In the genomic region with DNA sequence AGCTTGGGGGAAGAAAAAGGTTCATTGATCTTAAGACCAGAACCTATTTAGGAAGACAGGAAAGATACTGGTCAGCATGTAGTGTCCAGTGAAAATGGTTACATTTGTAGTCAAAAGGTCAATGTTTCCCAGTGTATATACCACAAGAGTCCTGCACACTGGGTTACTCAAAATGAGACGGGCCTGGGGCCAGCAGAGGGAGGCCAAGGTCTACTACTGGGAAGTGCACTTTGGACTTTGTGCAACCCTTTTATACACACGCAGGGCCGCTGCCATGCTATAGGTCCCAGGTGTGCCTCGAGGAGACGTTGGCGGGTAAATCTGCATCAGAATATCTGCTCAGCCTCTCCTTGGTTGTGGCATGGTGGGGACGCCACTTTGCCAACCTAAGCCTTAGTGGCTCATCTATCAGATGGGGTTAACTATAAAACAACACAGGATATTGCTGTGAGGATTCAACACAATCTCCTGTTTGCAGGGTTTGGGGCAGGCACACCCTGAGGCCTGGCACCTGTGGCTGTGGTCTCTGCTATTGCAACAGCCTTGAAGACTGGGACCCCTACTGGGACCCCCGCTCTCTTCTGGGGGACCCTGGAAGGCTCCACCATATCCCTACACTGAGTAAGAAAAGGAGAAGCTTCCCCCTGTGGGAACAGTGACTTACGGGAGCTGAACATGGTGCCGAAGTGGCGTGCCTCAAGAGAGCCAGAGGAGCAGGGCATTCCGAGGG, we compare ENCODE assay signal across 17 cellular contexts. TPM values are rescaled to one million over a fixed set of nuclear protein-coding genes. Genes with fewer than 3 reads are reported as not detected.
DNase-seq lines count a peak whose midpoint lies in the region; ATAC-seq and TF ChIP-seq lines count a peak whose summit lies in the region.
"Had no signal": no experiment of that assay in that cellular context is flagged by ENCODE, and none has a peak within 500 bp of the region (broad histone marks: within the 10 kb centered on the region; RNA-seq: fewer than 3 reads in every experiment).

No MANE protein-coding gene starts in this region.

- DNase-seq in activated CD4-positive, alpha-beta memory T cell treated with anti-CD3 and anti-CD28 coated beads for 36 hours, result peak; percentile 5
- DNase-seq in activated CD4-positive, alpha-beta memory T cell treated with anti-CD3 and anti-CD28 coated beads, Interleukin-2, amount 10 ng/mL, durations not matched to agents 7 days and 5 days, result no peak
- DNase-seq in SW480 (ENCODE audit: low spot score) (peak; percentile 81), kidney tubule cell (ENCODE audit: low spot score) (peak; percentile 22), testis (peak; percentile 55), SKM-1 treated with dmso at 0.1 percent for 144 hours (lab: John Stamatoyannopoulos, UW; ENCODE audit: unreplicated experiment) (no peak)
- DNase-seq in naive thymus-derived CD8-positive, alpha-beta T cell, result no peak
- DNase-seq: activated naive CD8-positive, alpha-beta T cell treated with anti-CD3 and anti-CD28 coated beads, Interleukin-2, amount 50 U/mL, for 24 hours; EL; mammary epithelial cell; NCI-H1092; NCI-H69; retina; T-cell had no signal

- peaks cover 13% of the 10 kb centered on the region for H3K4me1 ChIP-seq in testis

- H3K4me1 Mint-ChIP-seq in activated CD4-positive, alpha-beta memory T cell treated with anti-CD3 and anti-CD28 coated beads for 36 hours (ENCODE audit: low read depth), result peaks cover 2% of the 10 kb centered on the region
- H3K4me1 Mint-ChIP-seq in activated CD4-positive, alpha-beta memory T cell treated with anti-CD3 and anti-CD28 coated beads, Interleukin-2, amount 10 ng/mL, durations not matched to agents 7 days and 5 days, result peaks cover 25% of the 10 kb centered on the region
- H3K4me1 Mint-ChIP-seq in naive thymus-derived CD8-positive, alpha-beta T cell, result peaks cover 0 to 5% (median 0%) of the 10 kb centered on the region in 4 donors
- H3K4me1 Mint-ChIP-seq: activated naive CD8-positive, alpha-beta T cell treated with anti-CD3 and anti-CD28 coated beads, Interleukin-2, amount 50 U/mL, for 24 hours; T-cell had no signal

- peaks cover 7% of the 10 kb centered on the region for H3K9me3 Mint-ChIP-seq in activated CD4-positive, alpha-beta memory T cell treated with anti-CD3 and anti-CD28 coated beads for 36 hours
- H3K9me3 Mint-ChIP-seq in activated CD4-positive, alpha-beta memory T cell treated with anti-CD3 and anti-CD28 coated beads, Interleukin-2, amount 10 ng/mL, durations not matched to agents 7 days and 5 days, result no peaks in the 10 kb centered on the region
- H3K9me3 Mint-ChIP-seq in naive thymus-derived CD8-positive, alpha-beta T cell, result peaks cover 0 to 27% (median 6%) of the 10 kb centered on the region in 9 donors

- peaks cover 17% of the 10 kb centered on the region for H3K27me3 Mint-ChIP-seq in activated CD4-positive, alpha-beta memory T cell treated with anti-CD3 and anti-CD28 coated beads for 36 hours
- H3K27me3 Mint-ChIP-seq in activated CD4-positive, alpha-beta memory T cell treated with anti-CD3 and anti-CD28 coated beads, Interleukin-2, amount 10 ng/mL, durations not matched to agents 7 days and 5 days, result peaks cover 26% of the 10 kb centered on the region
- peaks cover 14 to 28% (median 21%) of the 10 kb centered on the region in 5 donors for H3K27me3 Mint-ChIP-seq in naive thymus-derived CD8-positive, alpha-beta T cell

- H3K27me3 ChIP-seq in testis, result no peaks in the 10 kb centered on the region
- H3K27me3 ChIP-seq: heart left ventricle had no signal

- TF ChIP-seq CTCF in testis (IDR thresholded peaks at IDR 0.05), result no peak

- H3K36me3 Mint-ChIP-seq in activated CD4-positive, alpha-beta memory T cell treated with anti-CD3 and anti-CD28 coated beads for 36 hours, result no peaks in the 10 kb centered on the region
- no peaks in the 10 kb centered on the region for H3K36me3 Mint-ChIP-seq in activated CD4-positive, alpha-beta memory T cell treated with anti-CD3 and anti-CD28 coated beads, Interleukin-2, amount 10 ng/mL, durations not matched to agents 7 days and 5 days (ENCODE audit: low read depth)
- H3K36me3 Mint-ChIP-seq in naive thymus-derived CD8-positive, alpha-beta T cell, result peaks cover 0 to 17% (median 0%) of the 10 kb centered on the region in 3 donors
- H3K36me3 Mint-ChIP-seq: T-cell had no signal

- H3K4me3 ChIP-seq in testis, result no peak overlapping the region
- H3K4me3 ChIP-seq: heart left ventricle, thoracic aorta had no signal

- H3K27ac ChIP-seq in testis, result no peak overlapping the region
- H3K27ac ChIP-seq: heart left ventricle, thoracic aorta had no signal

- no peak overlapping the region for H3K4me3 Mint-ChIP-seq in activated CD4-positive, alpha-beta memory T cell treated with anti-CD3 and anti-CD28 coated beads for 36 hours
- H3K4me3 Mint-ChIP-seq in activated CD4-positive, alpha-beta memory T cell treated with anti-CD3 and anti-CD28 coated beads, Interleukin-2, amount 10 ng/mL, durations not matched to agents 7 days and 5 days, result no peak overlapping the region
- H3K4me3 Mint-ChIP-seq in naive thymus-derived CD8-positive, alpha-beta T cell, result peak overlapping the region in 1 of 10 donors; percentile 29
- H3K4me3 Mint-ChIP-seq: activated naive CD8-positive, alpha-beta T cell treated with anti-CD3 and anti-CD28 coated beads, Interleukin-2, amount 50 U/mL, for 24 hours; T-cell had no signal

- intact Hi-C loops in activated CD4-positive, alpha-beta memory T cell treated with anti-CD3 and anti-CD28 coated beads for 36 hours (cut with micrococcal nuclease), result no loop called here
- intact Hi-C loops in testis (cut with DNase I; ENCODE audit: low total_unique reads), result no loop called here

- POLR2A ChIA-PET in activated CD4-positive, alpha-beta memory T cell treated with anti-CD3 and anti-CD28 coated beads for 36 hours (lab: Charles Lee), result no interaction called here
- POLR2A ChIA-PET in activated CD4-positive, alpha-beta memory T cell treated with anti-CD3 and anti-CD28 coated beads, Interleukin-2, amount 10 ng/mL, durations not matched to agents 7 days and 5 days (lab: Charles Lee), result no interaction called here
- POLR2A ChIA-PET in naive thymus-derived CD8-positive, alpha-beta T cell (lab: Charles Lee), result no interaction called here

- CTCF ChIA-PET in activated CD4-positive, alpha-beta memory T cell treated with anti-CD3 and anti-CD28 coated beads for 36 hours (lab: Charles Lee), result no interaction called here
- CTCF ChIA-PET in activated CD4-positive, alpha-beta memory T cell treated with anti-CD3 and anti-CD28 coated beads, Interleukin-2, amount 10 ng/mL, durations not matched to agents 7 days and 5 days (lab: Charles Lee), result interaction anchor here (1.8 kb wide), 1 partner anchor 139 kb away, joined by 10 read pairs; no protein-coding TSS in a partner anchor

- no peaks in the 10 kb centered on the region for H3K36me3 ChIP-seq in testis (ENCODE audit: low read depth, missing control alignments)
- H3K36me3 ChIP-seq: heart left ventricle, thoracic aorta had no signal

- no peak overlapping the region for H3K27ac Mint-ChIP-seq in activated CD4-positive, alpha-beta memory T cell treated with anti-CD3 and anti-CD28 coated beads for 36 hours
- no peak overlapping the region for H3K27ac Mint-ChIP-seq in activated CD4-positive, alpha-beta memory T cell treated with anti-CD3 and anti-CD28 coated beads, Interleukin-2, amount 10 ng/mL, durations not matched to agents 7 days and 5 days
- H3K27ac Mint-ChIP-seq in naive thymus-derived CD8-positive, alpha-beta T cell, result peak overlapping the region in 1 of 10 donors; percentile 79
- H3K27ac Mint-ChIP-seq: activated naive CD8-positive, alpha-beta T cell treated with anti-CD3 and anti-CD28 coated beads, Interleukin-2, amount 50 U/mL, for 24 hours; T-cell had no signal

- no peak for ATAC-seq in naive thymus-derived CD8-positive, alpha-beta T cell
- ATAC-seq in HG02759 (IDR thresholded peaks at IDR 0.05; ENCODE audit: unreplicated experiment), result no peak
- ATAC-seq: activated naive CD8-positive, alpha-beta T cell treated with anti-CD3 and anti-CD28 coated beads, Interleukin-2, amount 50 U/mL, for 24 hours; T-cell had no signal

- TF ChIP-seq POLR2A in testis (IDR thresholded peaks at IDR 0.05), result no peak

- H3K9me3 ChIP-seq in testis, result no peaks in the 10 kb centered on the region

- 75 to 77% methylated on average over 12 of the region's 12 CpGs for WGBS in testis, 2 donors

RNA-seq across cellular contexts. Expression of gene CLRN3, which starts 19.7 kb away (rescaled TPM):
- not detected for total RNA-seq in activated CD4-positive, alpha-beta memory T cell treated with anti-CD3 and anti-CD28 coated beads for 36 hours
- not detected for total RNA-seq in activated CD4-positive, alpha-beta memory T cell treated with anti-CD3 and anti-CD28 coated beads, Interleukin-2, amount 10 ng/mL, durations not matched to agents 7 days and 5 days
- under 1 TPM in 1 of 2 donors, not detected in 1; 0.55 TPM for total RNA-seq in testis
- polyA plus RNA-seq in testis (ENCODE audit: insufficient read depth, low read depth, low replicate concordance), result not detected
- not detected for total RNA-seq in naive thymus-derived CD8-positive, alpha-beta T cell
- polyA plus RNA-seq in naive thymus-derived CD8-positive, alpha-beta T cell, result not detected
- total RNA-seq: mammary epithelial cell, T-cell, thoracic aorta had no signal
- polyA plus RNA-seq: heart left ventricle, mammary epithelial cell had no signal

RNA-seq across cellular contexts. Expression of gene PTPRE, which starts 33.9 kb away (rescaled TPM):
- total RNA-seq in activated CD4-positive, alpha-beta memory T cell treated with anti-CD3 and anti-CD28 coated beads for 36 hours, result 10 to 100 TPM; 29.4 to 34.0 TPM
- total RNA-seq in activated CD4-positive, alpha-beta memory T cell treated with anti-CD3 and anti-CD28 coated beads, Interleukin-2, amount 10 ng/mL, durations not matched to agents 7 days and 5 days, result 10 to 100 TPM; 29.2 to 30.6 TPM
- total RNA-seq in testis, result 10 to 100 TPM; 15.3 to 26.6 TPM
- polyA plus RNA-seq in testis (ENCODE audit: insufficient read depth, low read depth, low replicate concordance), result 10.0 TPM
- 10 to 100 TPM; 24.1 to 29.5 TPM for total RNA-seq in naive thymus-derived CD8-positive, alpha-beta T cell
- 10 to 100 TPM in 2 of 3 donors, 1 to 10 TPM in 1; 7.8 to 17.6 (median 16.2) TPM for polyA plus RNA-seq in naive thymus-derived CD8-positive, alpha-beta T cell

Comparison
In these comparisons a context has a peak if more than half of its experiments do, and no peak if none do; other contexts are left out.
1. DNase-seq: peak in activated CD4-positive, alpha-beta memory T cell treated with anti-CD3 and anti-CD28 coated beads for 36 hours (single experiment), SW480 (single experiment), kidney tubule cell (single experiment) and testis (single experiment); none in activated CD4-positive, alpha-beta memory T cell treated with anti-CD3 and anti-CD28 coated beads, Interleukin-2, amount 10 ng/mL, durations not matched to agents 7 days and 5 days (single experiment), naive thymus-derived CD8-positive, alpha-beta T cell (0 of 10) and SKM-1 treated with dmso at 0.1 percent for 144 hours (single experiment).